In the genomic region with DNA sequence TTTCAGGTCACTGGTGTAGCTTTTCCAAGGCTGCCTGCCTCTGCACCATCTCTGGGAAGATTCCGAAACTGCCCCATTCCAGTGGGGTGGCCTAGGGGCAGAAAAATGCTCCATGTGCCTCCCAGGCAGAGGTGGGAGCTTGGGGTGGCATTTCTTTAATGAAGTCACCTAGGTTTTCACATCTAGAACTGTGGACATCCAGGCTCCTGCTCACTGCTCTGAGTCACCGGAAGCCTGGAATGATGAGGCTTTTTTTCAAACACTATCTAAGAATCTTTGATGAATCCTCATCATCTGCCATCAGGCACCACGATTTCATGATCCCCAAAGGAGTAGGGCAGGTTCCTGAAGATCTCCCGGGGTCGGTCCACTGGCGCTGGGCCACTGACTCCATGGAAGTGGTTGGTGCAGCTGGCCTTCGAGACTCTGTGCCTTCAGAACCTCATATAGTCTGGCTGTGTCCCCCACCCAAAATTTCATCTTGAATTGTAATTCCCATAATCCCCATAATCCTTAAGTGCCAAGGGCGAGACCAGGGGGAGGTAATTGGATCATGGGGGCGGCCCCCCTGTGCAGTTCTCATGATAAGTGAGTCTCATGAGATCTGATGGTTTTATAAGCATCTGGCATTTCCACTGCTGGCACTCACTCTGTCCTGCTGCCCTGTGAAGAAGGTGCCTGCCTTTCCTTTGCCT, we compare ENCODE assay signal across 15 cellular contexts. TPM values are rescaled to one million over a fixed set of nuclear protein-coding genes. Genes with fewer than 3 reads are reported as not detected.
A peak's percentile ranks its signal among the peaks of the same experiment; 100 is the strongest.
DNase-seq lines count a peak whose midpoint lies in the region; ATAC-seq, FAIRE-seq and TF ChIP-seq lines count a peak whose summit lies in the region.
"Had no signal": no experiment of that assay in that cellular context is flagged by ENCODE, and none has a peak within 500 bp of the region (broad histone marks: within the 10 kb centered on the region; RNA-seq: fewer than 3 reads in every experiment).

No MANE protein-coding gene starts in this region.

- no peak overlapping the region for H3K4me3 Mint-ChIP-seq in astrocyte (ENCODE audit: unreplicated experiment)

- peaks cover 5% of the 10 kb centered on the region for H3K27me3 Mint-ChIP-seq in astrocyte (ENCODE audit: low read depth, unreplicated experiment)

- DNase-seq in NCI-H1694 (lab: John Stamatoyannopoulos, UW): peak; percentile 73
- DNase-seq in NCI-H1694 treated with DMSO at 0.1 percent for 48 hours (lab: John Stamatoyannopoulos, UW): no peak
- peak; percentile 23 for DNase-seq in astrocyte (ENCODE audit: low read depth)
- peak in 1 of 2 donors; percentile 34 for DNase-seq in upper lobe of left lung
- DNase-seq in GM13976 (ENCODE audit: low spot score): no peak
- no peak for DNase-seq in GM13977 (ENCODE audit: low spot score)
- DNase-seq: ACHN; GOT3; MM.1S; stimulated activated naive CD4-positive, alpha-beta T cell had no signal

- no peak overlapping the region for H3K9ac ChIP-seq in astrocyte (ENCODE audit: low read length)

- H4K20me1 ChIP-seq in astrocyte (ENCODE audit: insufficient read depth, low read length): no peaks in the 10 kb centered on the region

- H3K36me3 ChIP-seq in astrocyte (ENCODE audit: insufficient read depth, low read length) (no peaks in the 10 kb centered on the region), upper lobe of left lung (no peaks in the 10 kb centered on the region)

- no peaks in the 10 kb centered on the region for H3K79me2 ChIP-seq in astrocyte (ENCODE audit: insufficient read depth, low read length)
- H3K79me2 ChIP-seq: hepatocyte had no signal

- H3K27ac ChIP-seq in astrocyte (ENCODE audit: low read depth, low read length): no peak overlapping the region
- H3K27ac ChIP-seq in layer of hippocampus (ENCODE audit: low read depth, low read length): peak overlapping the region; percentile 84
- peak overlapping the region in 3 of 4 donors; percentile 2 to 27 (median 5) for H3K27ac ChIP-seq in upper lobe of left lung

- peaks cover 12% of the 10 kb centered on the region for H3K36me3 Mint-ChIP-seq in astrocyte (ENCODE audit: low read depth, unreplicated experiment)

- in situ Hi-C loops in GM13976 (cut with MboI; ENCODE audit: low sequenced_read_pairs, unreplicated experiment) (loop anchor here (25.0 kb wide), 2 partner anchors 240 to 390 kb away; no protein-coding TSS in a partner anchor), GM13977 (cut with MboI; ENCODE audit: low pct_unique_long_range_greater_than_20kb, low sequenced_read_pairs, unreplicated experiment) (loop anchor here (25.0 kb wide), 1 partner anchor 390 kb away; no protein-coding TSS in a partner anchor)

- H3K9me3 ChIP-seq in astrocyte (ENCODE audit: insufficient read depth, low read depth, low read length) (no peaks in the 10 kb centered on the region), upper lobe of left lung (no peaks in the 10 kb centered on the region)

- TF ChIP-seq EP300 in upper lobe of left lung (IDR thresholded peaks at IDR 0.05): no peak

- no peaks in the 10 kb centered on the region for H3K9me3 Mint-ChIP-seq in astrocyte (ENCODE audit: unreplicated experiment)

- TF ChIP-seq POLR2A in upper lobe of left lung (IDR thresholded peaks at IDR 0.05): no peak

- H3K4me3 ChIP-seq in astrocyte (ENCODE audit: insufficient read depth, low read depth, low read length): no peak overlapping the region
- H3K4me3 ChIP-seq in upper lobe of left lung: no peak overlapping the region
- H3K4me3 ChIP-seq: hepatocyte had no signal

- H3K4me2 ChIP-seq in astrocyte (ENCODE audit: low read length): no peak overlapping the region
- H3K4me2 ChIP-seq: hepatocyte had no signal

- H3K27me3 ChIP-seq in astrocyte (ENCODE audit: insufficient read depth, low read length): peaks cover 5% of the 10 kb centered on the region
- no peaks in the 10 kb centered on the region for H3K27me3 ChIP-seq in layer of hippocampus (ENCODE audit: control insufficient read depth, insufficient read depth, low read length)
- no peaks in the 10 kb centered on the region for H3K27me3 ChIP-seq in upper lobe of left lung
- H3K27me3 ChIP-seq: hepatocyte had no signal

- peaks cover 20% of the 10 kb centered on the region for H3K4me1 ChIP-seq in astrocyte (ENCODE audit: insufficient read depth, low read length)
- peaks cover 11 to 28% (median 23%) of the 10 kb centered on the region in 4 donors for H3K4me1 ChIP-seq in upper lobe of left lung

- 89% methylated on average over 9 of the region's 9 CpGs for WGBS in upper lobe of left lung, 2 donors

- H2AFZ ChIP-seq in astrocyte (ENCODE audit: low read depth, low read length): no peak overlapping the region
- H2AFZ ChIP-seq: hepatocyte had no signal

- ATAC-seq in upper lobe of left lung (ENCODE audit: low FRiP score in 2 of 2) (no peak), GM19035 (IDR thresholded peaks at IDR 0.05; ENCODE audit: unreplicated experiment) (no peak)

- TF ChIP-seq CTCF in astrocyte (IDR thresholded peaks at IDR 0.05; ENCODE audit: insufficient read depth, low read depth, low read length) (no peak), upper lobe of left lung (IDR thresholded peaks at IDR 0.05) (no peak), GM13976 (IDR thresholded peaks at IDR 0.05; ENCODE audit: borderline replicate concordance, control extremely low read depth, extremely low read depth, insufficient read depth, missing control alignments) (no peak), GM13977 (IDR thresholded peaks at IDR 0.05; ENCODE audit: extremely low read depth, insufficient read depth, missing control alignments) (no peak)

- H3K27ac Mint-ChIP-seq in astrocyte (ENCODE audit: unreplicated experiment): no peak overlapping the region

- FAIRE-seq in astrocyte (lab: Jason Lieb, UNC): peak; percentile 17
- FAIRE-seq: colon, TTC549 had no signal

- peaks cover 44% of the 10 kb centered on the region for H3K4me1 Mint-ChIP-seq in astrocyte (ENCODE audit: low read depth, unreplicated experiment)

RNA-seq across cellular contexts. Expression of gene MTURN, which starts 37.1 kb away (rescaled TPM):
- total RNA-seq in astrocyte (8.4 and 9.3 TPM in 2 replicates), upper lobe of left lung (100 to 1,000 TPM in 1 of 6 donors, 10 to 100 TPM in 5; 27.2 to 112 (median 39.6) TPM)

Comparison
In these comparisons a context has a peak if more than half of its experiments do, and no peak if none do; other contexts are left out.
1. DNase-seq: peak in NCI-H1694 (single experiment) and astrocyte (single experiment); none in NCI-H1694 treated with DMSO at 0.1 percent for 48 hours (single experiment), GM13976 (single experiment) and GM13977 (single experiment).